ENCODE assay signal across 2 cellular contexts in the genomic region with DNA sequence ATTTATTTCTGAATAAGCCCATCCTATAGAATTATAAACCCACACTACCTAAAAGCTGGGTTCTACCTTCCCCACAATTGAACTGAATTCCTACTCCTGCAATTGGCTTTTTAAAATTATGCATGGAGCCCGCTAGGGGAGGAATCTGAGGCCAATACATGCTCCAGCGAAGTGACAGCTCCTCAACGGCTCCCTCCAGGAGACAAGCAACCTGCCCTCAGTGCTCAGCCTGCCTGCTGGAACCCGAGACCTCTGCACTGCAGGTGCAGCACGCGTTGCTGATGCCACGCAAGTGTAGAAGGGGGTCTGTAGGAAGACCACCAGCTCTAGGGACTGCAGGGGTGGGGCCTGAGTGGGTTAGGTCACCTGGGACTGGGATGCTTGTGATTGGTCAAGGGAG.
TF ChIP-seq lines count a peak whose summit lies in the region.

No MANE protein-coding gene starts in this region.

TF ChIP-seq in GM23338, 12 proteins besides CTCF, POLR2A, EP300 and RAD21 (continues in another document):
- TF ChIP-seq, protein P1, sequence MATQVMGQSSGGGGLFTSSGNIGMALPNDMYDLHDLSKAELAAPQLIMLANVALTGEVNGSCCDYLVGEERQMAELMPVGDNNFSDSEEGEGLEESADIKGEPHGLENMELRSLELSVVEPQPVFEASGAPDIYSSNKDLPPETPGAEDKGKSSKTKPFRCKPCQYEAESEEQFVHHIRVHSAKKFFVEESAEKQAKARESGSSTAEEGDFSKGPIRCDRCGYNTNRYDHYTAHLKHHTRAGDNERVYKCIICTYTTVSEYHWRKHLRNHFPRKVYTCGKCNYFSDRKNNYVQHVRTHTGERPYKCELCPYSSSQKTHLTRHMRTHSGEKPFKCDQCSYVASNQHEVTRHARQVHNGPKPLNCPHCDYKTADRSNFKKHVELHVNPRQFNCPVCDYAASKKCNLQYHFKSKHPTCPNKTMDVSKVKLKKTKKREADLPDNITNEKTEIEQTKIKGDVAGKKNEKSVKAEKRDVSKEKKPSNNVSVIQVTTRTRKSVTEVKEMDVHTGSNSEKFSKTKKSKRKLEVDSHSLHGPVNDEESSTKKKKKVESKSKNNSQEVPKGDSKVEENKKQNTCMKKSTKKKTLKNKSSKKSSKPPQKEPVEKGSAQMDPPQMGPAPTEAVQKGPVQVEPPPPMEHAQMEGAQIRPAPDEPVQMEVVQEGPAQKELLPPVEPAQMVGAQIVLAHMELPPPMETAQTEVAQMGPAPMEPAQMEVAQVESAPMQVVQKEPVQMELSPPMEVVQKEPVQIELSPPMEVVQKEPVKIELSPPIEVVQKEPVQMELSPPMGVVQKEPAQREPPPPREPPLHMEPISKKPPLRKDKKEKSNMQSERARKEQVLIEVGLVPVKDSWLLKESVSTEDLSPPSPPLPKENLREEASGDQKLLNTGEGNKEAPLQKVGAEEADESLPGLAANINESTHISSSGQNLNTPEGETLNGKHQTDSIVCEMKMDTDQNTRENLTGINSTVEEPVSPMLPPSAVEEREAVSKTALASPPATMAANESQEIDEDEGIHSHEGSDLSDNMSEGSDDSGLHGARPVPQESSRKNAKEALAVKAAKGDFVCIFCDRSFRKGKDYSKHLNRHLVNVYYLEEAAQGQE (IDR thresholded peaks at IDR 0.05; ENCODE audit: unreplicated experiment), result no peak
- TF ChIP-seq, protein P2, sequence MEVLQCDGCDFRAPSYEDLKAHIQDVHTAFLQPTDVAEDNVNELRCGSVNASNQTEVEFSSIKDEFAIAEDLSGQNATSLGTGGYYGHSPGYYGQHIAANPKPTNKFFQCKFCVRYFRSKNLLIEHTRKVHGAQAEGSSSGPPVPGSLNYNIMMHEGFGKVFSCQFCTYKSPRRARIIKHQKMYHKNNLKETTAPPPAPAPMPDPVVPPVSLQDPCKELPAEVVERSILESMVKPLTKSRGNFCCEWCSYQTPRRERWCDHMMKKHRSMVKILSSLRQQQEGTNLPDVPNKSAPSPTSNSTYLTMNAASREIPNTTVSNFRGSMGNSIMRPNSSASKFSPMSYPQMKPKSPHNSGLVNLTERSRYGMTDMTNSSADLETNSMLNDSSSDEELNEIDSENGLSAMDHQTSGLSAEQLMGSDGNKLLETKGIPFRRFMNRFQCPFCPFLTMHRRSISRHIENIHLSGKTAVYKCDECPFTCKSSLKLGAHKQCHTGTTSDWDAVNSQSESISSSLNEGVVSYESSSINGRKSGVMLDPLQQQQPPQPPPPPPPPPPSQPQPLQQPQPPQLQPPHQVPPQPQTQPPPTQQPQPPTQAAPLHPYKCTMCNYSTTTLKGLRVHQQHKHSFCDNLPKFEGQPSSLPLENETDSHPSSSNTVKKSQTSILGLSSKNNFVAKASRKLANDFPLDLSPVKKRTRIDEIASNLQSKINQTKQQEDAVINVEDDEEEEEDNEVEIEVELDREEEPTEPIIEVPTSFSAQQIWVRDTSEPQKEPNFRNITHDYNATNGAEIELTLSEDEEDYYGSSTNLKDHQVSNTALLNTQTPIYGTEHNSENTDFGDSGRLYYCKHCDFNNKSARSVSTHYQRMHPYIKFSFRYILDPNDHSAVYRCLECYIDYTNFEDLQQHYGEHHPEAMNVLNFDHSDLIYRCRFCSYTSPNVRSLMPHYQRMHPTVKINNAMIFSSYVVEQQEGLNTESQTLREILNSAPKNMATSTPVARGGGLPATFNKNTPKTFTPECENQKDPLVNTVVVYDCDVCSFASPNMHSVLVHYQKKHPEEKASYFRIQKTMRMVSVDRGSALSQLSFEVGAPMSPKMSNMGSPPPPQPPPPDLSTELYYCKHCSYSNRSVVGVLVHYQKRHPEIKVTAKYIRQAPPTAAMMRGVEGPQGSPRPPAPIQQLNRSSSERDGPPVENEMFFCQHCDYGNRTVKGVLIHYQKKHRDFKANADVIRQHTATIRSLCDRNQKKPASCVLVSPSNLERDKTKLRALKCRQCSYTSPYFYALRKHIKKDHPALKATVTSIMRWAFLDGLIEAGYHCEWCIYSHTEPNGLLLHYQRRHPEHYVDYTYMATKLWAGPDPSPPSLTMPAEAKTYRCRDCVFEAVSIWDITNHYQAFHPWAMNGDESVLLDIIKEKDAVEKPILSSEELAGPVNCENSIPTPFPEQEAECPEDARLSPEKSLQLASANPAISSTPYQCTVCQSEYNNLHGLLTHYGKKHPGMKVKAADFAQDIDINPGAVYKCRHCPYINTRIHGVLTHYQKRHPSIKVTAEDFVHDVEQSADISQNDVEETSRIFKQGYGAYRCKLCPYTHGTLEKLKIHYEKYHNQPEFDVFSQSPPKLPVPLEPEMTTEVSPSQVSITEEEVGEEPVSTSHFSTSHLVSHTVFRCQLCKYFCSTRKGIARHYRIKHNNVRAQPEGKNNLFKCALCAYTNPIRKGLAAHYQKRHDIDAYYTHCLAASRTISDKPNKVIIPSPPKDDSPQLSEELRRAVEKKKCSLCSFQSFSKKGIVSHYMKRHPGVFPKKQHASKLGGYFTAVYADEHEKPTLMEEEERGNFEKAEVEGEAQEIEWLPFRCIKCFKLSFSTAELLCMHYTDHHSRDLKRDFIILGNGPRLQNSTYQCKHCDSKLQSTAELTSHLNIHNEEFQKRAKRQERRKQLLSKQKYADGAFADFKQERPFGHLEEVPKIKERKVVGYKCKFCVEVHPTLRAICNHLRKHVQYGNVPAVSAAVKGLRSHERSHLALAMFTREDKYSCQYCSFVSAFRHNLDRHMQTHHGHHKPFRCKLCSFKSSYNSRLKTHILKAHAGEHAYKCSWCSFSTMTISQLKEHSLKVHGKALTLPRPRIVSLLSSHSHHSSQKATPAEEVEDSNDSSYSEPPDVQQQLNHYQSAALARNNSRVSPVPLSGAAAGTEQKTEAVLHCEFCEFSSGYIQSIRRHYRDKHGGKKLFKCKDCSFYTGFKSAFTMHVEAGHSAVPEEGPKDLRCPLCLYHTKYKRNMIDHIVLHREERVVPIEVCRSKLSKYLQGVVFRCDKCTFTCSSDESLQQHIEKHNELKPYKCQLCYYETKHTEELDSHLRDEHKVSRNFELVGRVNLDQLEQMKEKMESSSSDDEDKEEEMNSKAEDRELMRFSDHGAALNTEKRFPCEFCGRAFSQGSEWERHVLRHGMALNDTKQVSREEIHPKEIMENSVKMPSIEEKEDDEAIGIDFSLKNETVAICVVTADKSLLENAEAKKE (CRISPR knock-in tag; IDR thresholded peaks at IDR 0.05), result no peak
- TF ChIP-seq STAT1 (IDR thresholded peaks at IDR 0.05; ENCODE audit: unreplicated experiment) (no peak), POLR2AphosphoS5 (IDR thresholded peaks at IDR 0.05; ENCODE audit: low read depth) (no peak), EZH2 (IDR thresholded peaks at IDR 0.05; ENCODE audit: low read depth, unreplicated experiment) (no peak), ZNF331 (CRISPR knock-in tag; IDR thresholded peaks at IDR 0.05; ENCODE audit: low read depth) (no peak), CREB1 (CRISPR knock-in tag; IDR thresholded peaks at IDR 0.05; ENCODE audit: low read depth) (no peak), EZH2phosphoT487 (IDR thresholded peaks at IDR 0.05; ENCODE audit: unreplicated experiment) (no peak), JUNB (IDR thresholded peaks at IDR 0.05; ENCODE audit: unreplicated experiment) (no peak), ZNF114 (CRISPR knock-in tag; IDR thresholded peaks at IDR 0.05) (no peak)

TF ChIP-seq in WTC11, 78 proteins besides CTCF, POLR2A, EP300 and RAD21 (continued from another document):
- TF ChIP-seq, protein P3, sequence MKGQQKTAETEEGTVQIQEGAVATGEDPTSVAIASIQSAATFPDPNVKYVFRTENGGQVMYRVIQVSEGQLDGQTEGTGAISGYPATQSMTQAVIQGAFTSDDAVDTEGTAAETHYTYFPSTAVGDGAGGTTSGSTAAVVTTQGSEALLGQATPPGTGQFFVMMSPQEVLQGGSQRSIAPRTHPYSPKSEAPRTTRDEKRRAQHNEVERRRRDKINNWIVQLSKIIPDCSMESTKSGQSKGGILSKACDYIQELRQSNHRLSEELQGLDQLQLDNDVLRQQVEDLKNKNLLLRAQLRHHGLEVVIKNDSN (CRISPR knock-in tag; IDR thresholded peaks at IDR 0.05), result no peak
- no peak for TF ChIP-seq ZNF671 (CRISPR knock-in tag; IDR thresholded peaks at IDR 0.05)
- TF ChIP-seq SP1 (CRISPR knock-in tag; conservative IDR thresholded peaks at IDR 0.05), result no peak
- no peak for TF ChIP-seq TP53 (CRISPR knock-in tag; IDR thresholded peaks at IDR 0.05)
- TF ChIP-seq ATF1 (CRISPR knock-in tag; IDR thresholded peaks at IDR 0.05), result no peak
- no peak for TF ChIP-seq FOXP1 (CRISPR knock-in tag; IDR thresholded peaks at IDR 0.05; ENCODE audit: borderline replicate concordance)
- TF ChIP-seq, protein P4, sequence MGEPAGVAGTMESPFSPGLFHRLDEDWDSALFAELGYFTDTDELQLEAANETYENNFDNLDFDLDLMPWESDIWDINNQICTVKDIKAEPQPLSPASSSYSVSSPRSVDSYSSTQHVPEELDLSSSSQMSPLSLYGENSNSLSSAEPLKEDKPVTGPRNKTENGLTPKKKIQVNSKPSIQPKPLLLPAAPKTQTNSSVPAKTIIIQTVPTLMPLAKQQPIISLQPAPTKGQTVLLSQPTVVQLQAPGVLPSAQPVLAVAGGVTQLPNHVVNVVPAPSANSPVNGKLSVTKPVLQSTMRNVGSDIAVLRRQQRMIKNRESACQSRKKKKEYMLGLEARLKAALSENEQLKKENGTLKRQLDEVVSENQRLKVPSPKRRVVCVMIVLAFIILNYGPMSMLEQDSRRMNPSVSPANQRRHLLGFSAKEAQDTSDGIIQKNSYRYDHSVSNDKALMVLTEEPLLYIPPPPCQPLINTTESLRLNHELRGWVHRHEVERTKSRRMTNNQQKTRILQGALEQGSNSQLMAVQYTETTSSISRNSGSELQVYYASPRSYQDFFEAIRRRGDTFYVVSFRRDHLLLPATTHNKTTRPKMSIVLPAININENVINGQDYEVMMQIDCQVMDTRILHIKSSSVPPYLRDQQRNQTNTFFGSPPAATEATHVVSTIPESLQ (CRISPR knock-in tag; IDR thresholded peaks at IDR 0.05), result no peak
- no peak for TF ChIP-seq ZSCAN18 (CRISPR knock-in tag; IDR thresholded peaks at IDR 0.05)
- TF ChIP-seq, protein P5, sequence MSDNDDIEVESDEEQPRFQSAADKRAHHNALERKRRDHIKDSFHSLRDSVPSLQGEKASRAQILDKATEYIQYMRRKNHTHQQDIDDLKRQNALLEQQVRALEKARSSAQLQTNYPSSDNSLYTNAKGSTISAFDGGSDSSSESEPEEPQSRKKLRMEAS (CRISPR knock-in tag; IDR thresholded peaks at IDR 0.05), result no peak
- no peak for TF ChIP-seq GRHL2 (CRISPR knock-in tag; IDR thresholded peaks at IDR 0.05; ENCODE audit: insufficient replicate concordance, severe bottlenecking)
- TF ChIP-seq ZNF219 (CRISPR knock-in tag; IDR thresholded peaks at IDR 0.05; ENCODE audit: borderline replicate concordance), result no peak
- no peak for TF ChIP-seq ZNF423 (CRISPR knock-in tag; IDR thresholded peaks at IDR 0.05)
- TF ChIP-seq HMGA2 (CRISPR knock-in tag; IDR thresholded peaks at IDR 0.05), result no peak
- no peak for TF ChIP-seq RELA (CRISPR knock-in tag; IDR thresholded peaks at IDR 0.05; ENCODE audit: borderline replicate concordance)
- TF ChIP-seq, protein P6, sequence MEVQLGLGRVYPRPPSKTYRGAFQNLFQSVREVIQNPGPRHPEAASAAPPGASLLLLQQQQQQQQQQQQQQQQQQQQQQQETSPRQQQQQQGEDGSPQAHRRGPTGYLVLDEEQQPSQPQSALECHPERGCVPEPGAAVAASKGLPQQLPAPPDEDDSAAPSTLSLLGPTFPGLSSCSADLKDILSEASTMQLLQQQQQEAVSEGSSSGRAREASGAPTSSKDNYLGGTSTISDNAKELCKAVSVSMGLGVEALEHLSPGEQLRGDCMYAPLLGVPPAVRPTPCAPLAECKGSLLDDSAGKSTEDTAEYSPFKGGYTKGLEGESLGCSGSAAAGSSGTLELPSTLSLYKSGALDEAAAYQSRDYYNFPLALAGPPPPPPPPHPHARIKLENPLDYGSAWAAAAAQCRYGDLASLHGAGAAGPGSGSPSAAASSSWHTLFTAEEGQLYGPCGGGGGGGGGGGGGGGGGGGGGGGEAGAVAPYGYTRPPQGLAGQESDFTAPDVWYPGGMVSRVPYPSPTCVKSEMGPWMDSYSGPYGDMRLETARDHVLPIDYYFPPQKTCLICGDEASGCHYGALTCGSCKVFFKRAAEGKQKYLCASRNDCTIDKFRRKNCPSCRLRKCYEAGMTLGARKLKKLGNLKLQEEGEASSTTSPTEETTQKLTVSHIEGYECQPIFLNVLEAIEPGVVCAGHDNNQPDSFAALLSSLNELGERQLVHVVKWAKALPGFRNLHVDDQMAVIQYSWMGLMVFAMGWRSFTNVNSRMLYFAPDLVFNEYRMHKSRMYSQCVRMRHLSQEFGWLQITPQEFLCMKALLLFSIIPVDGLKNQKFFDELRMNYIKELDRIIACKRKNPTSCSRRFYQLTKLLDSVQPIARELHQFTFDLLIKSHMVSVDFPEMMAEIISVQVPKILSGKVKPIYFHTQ (CRISPR knock-in tag; IDR thresholded peaks at IDR 0.05), result no peak
- no peak for TF ChIP-seq FOXP4 (CRISPR knock-in tag; IDR thresholded peaks at IDR 0.05)
